ENCODE assay signal across 1 cellular context in the genomic region with DNA sequence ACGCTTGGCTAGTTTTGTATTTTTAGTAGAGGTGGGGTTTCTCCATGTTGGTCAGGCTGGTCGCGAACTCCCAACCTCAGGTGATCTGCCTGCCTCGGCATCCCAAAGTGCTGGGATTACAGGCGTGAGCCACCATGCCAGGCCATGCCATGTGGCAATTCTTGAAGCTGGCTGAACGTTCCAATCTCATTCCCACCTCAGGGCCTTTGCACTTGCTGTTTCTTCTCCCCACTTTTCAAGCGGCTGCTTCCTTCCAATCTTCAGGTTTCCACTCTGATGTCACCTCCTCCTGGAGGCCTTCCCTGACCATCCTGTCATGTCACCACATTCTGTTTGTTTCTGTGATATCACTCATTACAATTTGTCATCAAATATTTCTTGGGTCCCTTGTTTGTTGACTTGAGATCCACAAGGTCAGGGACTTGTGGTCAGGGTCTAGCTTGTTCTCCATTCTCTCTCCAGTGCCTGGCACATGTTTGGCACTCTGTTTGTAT.
TF ChIP-seq lines count a peak whose summit lies in the region.

No MANE protein-coding gene starts in this region.

TF ChIP-seq in WTC11, 78 proteins besides CTCF, POLR2A, EP300 and RAD21 (continued from another document):
- TF ChIP-seq, protein P1, sequence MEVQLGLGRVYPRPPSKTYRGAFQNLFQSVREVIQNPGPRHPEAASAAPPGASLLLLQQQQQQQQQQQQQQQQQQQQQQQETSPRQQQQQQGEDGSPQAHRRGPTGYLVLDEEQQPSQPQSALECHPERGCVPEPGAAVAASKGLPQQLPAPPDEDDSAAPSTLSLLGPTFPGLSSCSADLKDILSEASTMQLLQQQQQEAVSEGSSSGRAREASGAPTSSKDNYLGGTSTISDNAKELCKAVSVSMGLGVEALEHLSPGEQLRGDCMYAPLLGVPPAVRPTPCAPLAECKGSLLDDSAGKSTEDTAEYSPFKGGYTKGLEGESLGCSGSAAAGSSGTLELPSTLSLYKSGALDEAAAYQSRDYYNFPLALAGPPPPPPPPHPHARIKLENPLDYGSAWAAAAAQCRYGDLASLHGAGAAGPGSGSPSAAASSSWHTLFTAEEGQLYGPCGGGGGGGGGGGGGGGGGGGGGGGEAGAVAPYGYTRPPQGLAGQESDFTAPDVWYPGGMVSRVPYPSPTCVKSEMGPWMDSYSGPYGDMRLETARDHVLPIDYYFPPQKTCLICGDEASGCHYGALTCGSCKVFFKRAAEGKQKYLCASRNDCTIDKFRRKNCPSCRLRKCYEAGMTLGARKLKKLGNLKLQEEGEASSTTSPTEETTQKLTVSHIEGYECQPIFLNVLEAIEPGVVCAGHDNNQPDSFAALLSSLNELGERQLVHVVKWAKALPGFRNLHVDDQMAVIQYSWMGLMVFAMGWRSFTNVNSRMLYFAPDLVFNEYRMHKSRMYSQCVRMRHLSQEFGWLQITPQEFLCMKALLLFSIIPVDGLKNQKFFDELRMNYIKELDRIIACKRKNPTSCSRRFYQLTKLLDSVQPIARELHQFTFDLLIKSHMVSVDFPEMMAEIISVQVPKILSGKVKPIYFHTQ (CRISPR knock-in tag; IDR thresholded peaks at IDR 0.05) = no peak
- TF ChIP-seq TCF7 (CRISPR knock-in tag; IDR thresholded peaks at IDR 0.05; ENCODE audit: low read depth) = no peak
- TF ChIP-seq, protein P2, sequence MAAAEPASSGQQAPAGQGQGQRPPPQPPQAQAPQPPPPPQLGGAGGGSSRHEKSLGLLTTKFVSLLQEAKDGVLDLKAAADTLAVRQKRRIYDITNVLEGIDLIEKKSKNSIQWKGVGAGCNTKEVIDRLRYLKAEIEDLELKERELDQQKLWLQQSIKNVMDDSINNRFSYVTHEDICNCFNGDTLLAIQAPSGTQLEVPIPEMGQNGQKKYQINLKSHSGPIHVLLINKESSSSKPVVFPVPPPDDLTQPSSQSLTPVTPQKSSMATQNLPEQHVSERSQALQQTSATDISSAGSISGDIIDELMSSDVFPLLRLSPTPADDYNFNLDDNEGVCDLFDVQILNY (CRISPR knock-in tag; IDR thresholded peaks at IDR 0.05) = no peak
- TF ChIP-seq EMX1 (CRISPR knock-in tag; IDR thresholded peaks at IDR 0.05) = no peak
- TF ChIP-seq ZNF138 (CRISPR knock-in tag; conservative IDR thresholded peaks at IDR 0.05) = no peak
- TF ChIP-seq JAZF1 (CRISPR knock-in tag; IDR thresholded peaks at IDR 0.05) = no peak
- no peak for TF ChIP-seq JUN (CRISPR knock-in tag; IDR thresholded peaks at IDR 0.05)
- TF ChIP-seq MYBL2 (CRISPR knock-in tag; IDR thresholded peaks at IDR 0.05) = no peak
- no peak for TF ChIP-seq TEAD4 (CRISPR knock-in tag; IDR thresholded peaks at IDR 0.05)
- no peak for TF ChIP-seq ZNF416 (CRISPR knock-in tag; IDR thresholded peaks at IDR 0.05)
- TF ChIP-seq, protein P3, sequence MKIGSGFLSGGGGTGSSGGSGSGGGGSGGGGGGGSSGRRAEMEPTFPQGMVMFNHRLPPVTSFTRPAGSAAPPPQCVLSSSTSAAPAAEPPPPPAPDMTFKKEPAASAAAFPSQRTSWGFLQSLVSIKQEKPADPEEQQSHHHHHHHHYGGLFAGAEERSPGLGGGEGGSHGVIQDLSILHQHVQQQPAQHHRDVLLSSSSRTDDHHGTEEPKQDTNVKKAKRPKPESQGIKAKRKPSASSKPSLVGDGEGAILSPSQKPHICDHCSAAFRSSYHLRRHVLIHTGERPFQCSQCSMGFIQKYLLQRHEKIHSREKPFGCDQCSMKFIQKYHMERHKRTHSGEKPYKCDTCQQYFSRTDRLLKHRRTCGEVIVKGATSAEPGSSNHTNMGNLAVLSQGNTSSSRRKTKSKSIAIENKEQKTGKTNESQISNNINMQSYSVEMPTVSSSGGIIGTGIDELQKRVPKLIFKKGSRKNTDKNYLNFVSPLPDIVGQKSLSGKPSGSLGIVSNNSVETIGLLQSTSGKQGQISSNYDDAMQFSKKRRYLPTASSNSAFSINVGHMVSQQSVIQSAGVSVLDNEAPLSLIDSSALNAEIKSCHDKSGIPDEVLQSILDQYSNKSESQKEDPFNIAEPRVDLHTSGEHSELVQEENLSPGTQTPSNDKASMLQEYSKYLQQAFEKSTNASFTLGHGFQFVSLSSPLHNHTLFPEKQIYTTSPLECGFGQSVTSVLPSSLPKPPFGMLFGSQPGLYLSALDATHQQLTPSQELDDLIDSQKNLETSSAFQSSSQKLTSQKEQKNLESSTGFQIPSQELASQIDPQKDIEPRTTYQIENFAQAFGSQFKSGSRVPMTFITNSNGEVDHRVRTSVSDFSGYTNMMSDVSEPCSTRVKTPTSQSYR (CRISPR knock-in tag; IDR thresholded peaks at IDR 0.05) = no peak
- TF ChIP-seq ZNF396 (CRISPR knock-in tag; IDR thresholded peaks at IDR 0.05; ENCODE audit: borderline replicate concordance) = no peak
